ENCODE assay signal across 25 cellular contexts in the genomic region with DNA sequence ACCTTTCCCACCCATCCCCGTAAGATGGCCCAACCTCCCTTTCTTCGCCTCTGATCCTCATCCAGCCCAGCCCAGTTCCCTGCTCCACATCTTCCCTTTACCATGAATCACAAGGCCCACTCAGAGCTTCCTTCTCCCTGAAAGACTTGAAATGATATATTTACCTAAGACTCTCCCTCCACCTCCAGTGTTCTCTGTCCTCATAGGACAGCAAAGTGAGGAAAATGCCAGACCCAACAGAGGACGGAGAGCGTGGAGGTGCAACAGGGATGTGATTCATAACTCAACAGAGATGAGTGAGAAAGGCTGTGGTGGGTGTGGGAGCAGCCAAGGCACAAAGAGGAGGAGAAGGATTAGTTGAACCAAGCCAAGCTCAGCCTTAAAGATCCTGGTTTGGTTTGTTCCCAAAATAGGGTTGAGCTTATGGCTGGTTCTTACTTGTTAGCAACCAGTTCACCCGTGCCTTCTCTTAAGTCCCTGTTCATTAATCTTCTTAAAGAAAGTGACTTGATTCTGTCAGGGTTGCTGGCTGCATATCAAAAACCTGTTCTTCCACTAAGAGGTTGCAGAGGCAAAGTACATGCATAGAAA.
DNase-seq lines count a peak whose midpoint lies in the region; ATAC-seq, FAIRE-seq and TF ChIP-seq lines count a peak whose summit lies in the region.
"Had no signal": no experiment of that assay in that cellular context is flagged by ENCODE, and none has a peak within 500 bp of the region (broad histone marks: within the 10 kb centered on the region; RNA-seq: fewer than 3 reads in every experiment).

No MANE protein-coding gene starts in this region.

- FAIRE-seq in keratinocyte (lab: Jason Lieb, UNC) = peak; percentile 98
- FAIRE-seq: A549, H1, K562, TTC549 had no signal

- H3K79me2 ChIP-seq in mammary epithelial cell (ENCODE audit: insufficient read depth, low read length) (no peaks in the 10 kb centered on the region), keratinocyte (ENCODE audit: control insufficient read depth, insufficient read depth, low read length) (no peaks in the 10 kb centered on the region)

- H4K20me1 ChIP-seq in mammary epithelial cell (ENCODE audit: insufficient read depth, low read length) (no peaks in the 10 kb centered on the region), keratinocyte (ENCODE audit: control insufficient read depth, extremely low read depth, insufficient read depth, low read length) (no peaks in the 10 kb centered on the region)

- H3K4me2 ChIP-seq in mammary epithelial cell (ENCODE audit: insufficient read depth, low read depth, low read length) (no peak overlapping the region), keratinocyte (ENCODE audit: control insufficient read depth, extremely low read depth, insufficient read depth, low read depth, low read length) (peak overlapping the region; percentile 87)
- H3K4me2 ChIP-seq: A549 had no signal

- no peaks in the 10 kb centered on the region for H3K27me3 ChIP-seq in mammary epithelial cell (ENCODE audit: insufficient read depth, low read length)
- H3K27me3 ChIP-seq in keratinocyte (ENCODE audit: control insufficient read depth, extremely low read depth, insufficient read depth, low read length) = no peaks in the 10 kb centered on the region
- H3K27me3 ChIP-seq: ascending aorta, ovary, SJSA1, stomach, upper lobe of left lung had no signal

- dilution Hi-C loops in mammary epithelial cell (cut with HindIII; ENCODE audit: low sequenced_read_pairs) (no loop called here), keratinocyte (cut with MboI; ENCODE audit: extremely low pct_ligation_motif_present, low sequenced_read_pairs) (no loop called here)

- H3K9me3 ChIP-seq in mammary epithelial cell (replicated peaks; ENCODE audit: insufficient read depth, low read length) (no peaks in the 10 kb centered on the region), keratinocyte (ENCODE audit: control insufficient read depth, low read depth, low read length) (no peaks in the 10 kb centered on the region)
- H3K9me3 ChIP-seq: A549, ascending aorta, ovary, SJSA1, stomach, upper lobe of left lung had no signal

- H3K36me3 ChIP-seq in mammary epithelial cell (ENCODE audit: insufficient read depth, low read length) (no peaks in the 10 kb centered on the region), keratinocyte (ENCODE audit: control insufficient read depth in 2 of 2, extremely low read depth in 1 of 2, insufficient read depth in 2 of 2, low read length in 2 of 2) (no peaks in the 10 kb centered on the region)
- H3K36me3 ChIP-seq: ascending aorta, ovary, SJSA1, stomach, upper lobe of left lung had no signal

- H3K4me1 ChIP-seq in mammary epithelial cell (ENCODE audit: insufficient read depth, low read length) (peaks cover 35% of the 10 kb centered on the region), keratinocyte (ENCODE audit: control insufficient read depth, extremely low read depth, insufficient read depth, low read length) (peaks cover 51% of the 10 kb centered on the region)
- H3K4me1 ChIP-seq: ascending aorta, SJSA1, stomach, upper lobe of left lung had no signal

- no TSS peak for BruUV-seq in mammary epithelial cell (replicated peaks; lab: Mats Ljungman, UMichigan)

- in situ Hi-C loops in mammary epithelial cell (cut with MboI; ENCODE audit: low sequenced_read_pairs in 2 of 2) = loop anchor here (5.0 to 25.0 kb wide), 3 partner anchors 105 to 1210 kb away; no protein-coding TSS in a partner anchor

- WGBS in mammary epithelial cell (ENCODE audit: low coverage, missing lambda C conversion rate) = 58% methylated on average over 5 of the region's 5 CpGs

- intact Hi-C loops in mammary epithelial cell (cut with micrococcal nuclease) = loop anchor here (5.0 kb wide), 1 partner anchor 195 kb away; no protein-coding TSS in a partner anchor

- peak overlapping the region; percentile 61 for H2AFZ ChIP-seq in mammary epithelial cell (ENCODE audit: low read depth, low read length)
- H2AFZ ChIP-seq in keratinocyte (ENCODE audit: control insufficient read depth, low read length) = peak overlapping the region; percentile 42

- no peaks in the 10 kb centered on the region for H3K9me1 ChIP-seq in keratinocyte (ENCODE audit: control insufficient read depth, extremely low read depth, insufficient read depth, low read length)

- no peak overlapping the region for H3K4me3 ChIP-seq in AG10803 (ENCODE audit: low read length)
- no peak overlapping the region for H3K4me3 ChIP-seq in mammary epithelial cell (replicated peaks in 1 of 3; ENCODE audit: insufficient read depth in 1 of 3, low read depth in 2 of 3, low read length in 3 of 3)
- H3K4me3 ChIP-seq in keratinocyte (ENCODE audit: control insufficient read depth in 2 of 3, extremely low read depth in 1 of 3, insufficient read depth in 2 of 3, low read depth in 1 of 3, low read length in 3 of 3) = no peak overlapping the region
- H3K4me3 ChIP-seq: A549, ascending aorta, K562, ovary, SJSA1, stomach, upper lobe of left lung had no signal

- CTCF ChIA-PET in mammary epithelial cell (lab: Charles Lee; ENCODE audit: low non-redundant PET) = interaction anchor here (0.7 kb wide), 1 partner anchor 88 kb away, joined by 4 read pairs; no protein-coding TSS in a partner anchor

- no peak for ATAC-seq in GM18520 (IDR thresholded peaks at IDR 0.05; ENCODE audit: unreplicated experiment)
- no peak for ATAC-seq in HG03565 (IDR thresholded peaks at IDR 0.05; ENCODE audit: unreplicated experiment)
- ATAC-seq: A549; activated T-helper 17 cell treated with anti-CD3 and anti-CD28 coated beads, Interleukin-2, amount 50 U/mL, for 72 hours; K562; natural killer cell; right cardiac atrium had no signal

- H3K27ac ChIP-seq in mammary epithelial cell (ENCODE audit: insufficient read depth, low read depth, low read length) = peak overlapping the region; percentile 73
- H3K27ac ChIP-seq in keratinocyte (ENCODE audit: control insufficient read depth, insufficient read depth, low read length) = peak overlapping the region; percentile 93
- H3K27ac ChIP-seq: A549, ascending aorta, ovary, SJSA1, stomach, upper lobe of left lung had no signal

- H3K9ac ChIP-seq in mammary epithelial cell (ENCODE audit: insufficient read depth, low read length) = no peak overlapping the region
- peak overlapping the region; percentile 81 for H3K9ac ChIP-seq in keratinocyte (ENCODE audit: control insufficient read depth, extremely low read depth, insufficient read depth, low read length)

- DNase-seq in AG10803 (ENCODE audit: low read depth) (peak; percentile 9), HT1080 (ENCODE audit: low read depth) (peak; percentile 22), mammary epithelial cell (peak; percentile 83), keratinocyte (ENCODE audit: low read depth, low spot score) (peak; percentile 78), mesenteric fat pad (ENCODE audit: low spot score) (no peak)
- no peak for DNase-seq in effector CD4-positive, alpha-beta T cell
- DNase-seq: activated CD4-positive, alpha-beta T cell treated with anti-CD3 and anti-CD28 coated beads, Interleukin-2, amount 10 ng/mL, durations not matched to agents 7 days and 5 days; COR-L47; effector CD8-positive, alpha-beta T cell; glutamatergic neuron; natural killer cell; ovary; right cardiac atrium; stomach; T-helper 1 cell; upper lobe of left lung had no signal

- TF ChIP-seq CTCF in AG10803 (conservative IDR thresholded peaks at IDR 0.05; ENCODE audit: low read length) = no peak
- no peak for TF ChIP-seq CTCF in mammary epithelial cell (conservative IDR thresholded peaks at IDR 0.05 in 1 of 2, IDR thresholded peaks at IDR 0.05 in 1 of 2; ENCODE audit: extremely low read depth in 1 of 2, insufficient read depth in 1 of 2, low read depth in 1 of 2, low read length in 2 of 2)
- TF ChIP-seq CTCF in keratinocyte (optimal IDR thresholded peaks at IDR 0.05 in 1 of 3, IDR thresholded peaks at IDR 0.05 in 1 of 3, conservative IDR thresholded peaks at IDR 0.05 in 1 of 3; ENCODE audit: extremely low read depth in 1 of 3, insufficient read depth in 2 of 3, low read length in 3 of 3) = no peak

Comparison
In these comparisons a context has a peak if more than half of its experiments do, and no peak if none do; other contexts are left out.
1. DNase-seq: peak in AG10803 (single experiment), HT1080 (single experiment), mammary epithelial cell (single experiment) and keratinocyte (single experiment); none in mesenteric fat pad (single experiment) and effector CD4-positive, alpha-beta T cell (single experiment).